ENCODE assay signal across 31 cellular contexts in the genomic region with DNA sequence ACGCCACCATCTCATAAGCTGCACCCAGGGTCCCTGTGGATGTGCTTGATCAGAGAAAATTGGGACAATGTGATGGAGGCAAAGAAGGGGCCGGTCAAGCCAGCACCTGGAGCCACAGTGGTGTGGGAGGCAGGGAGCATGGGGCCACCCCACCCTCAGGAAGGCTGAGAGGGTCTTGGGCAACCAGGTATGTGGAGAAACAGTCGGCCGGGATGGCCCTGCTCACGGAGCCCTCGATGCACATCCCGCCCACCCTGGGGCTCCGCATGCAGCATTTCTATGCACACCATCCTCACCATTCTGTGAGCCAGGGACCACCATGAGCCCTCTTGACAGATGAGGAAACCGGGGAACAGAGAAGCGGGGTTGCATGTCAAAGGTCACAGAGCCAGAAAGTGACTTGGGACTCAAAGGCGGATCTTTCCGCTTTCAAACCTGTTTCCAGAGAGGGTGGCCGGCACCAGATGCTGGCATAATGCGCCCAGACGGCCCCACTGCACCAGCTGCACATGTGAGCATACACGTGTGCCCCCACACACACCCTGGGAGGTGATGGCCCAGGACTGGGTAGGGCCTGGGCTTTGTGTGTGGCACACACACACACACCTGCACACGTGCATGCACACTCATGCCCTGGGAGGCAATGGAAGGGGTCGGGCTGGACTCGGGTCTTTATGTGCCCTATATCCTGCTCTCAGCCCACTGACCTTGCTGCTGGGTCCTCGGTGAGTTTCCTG.
"Had no signal": no experiment of that assay in that cellular context is flagged by ENCODE, and none has a peak within 500 bp of the region (broad histone marks: within the 10 kb centered on the region; RNA-seq: fewer than 3 reads in every experiment).

No MANE protein-coding gene starts in this region.

- H3K4me3 ChIP-seq: adrenal gland, body of pancreas, coronary artery, dorsolateral prefrontal cortex had no signal

- FAIRE-seq: frontal cortex, TTC549 had no signal

- DNase-seq: activated CD4-positive, alpha-beta memory T cell treated with anti-CD3 and anti-CD28 coated beads, Interleukin-2, amount 10 ng/mL, durations not matched to agents 7 days and 5 days; activated CD4-positive, alpha-beta T cell treated with anti-CD3 and anti-CD28 coated beads for 1 hour; activated CD4-positive, alpha-beta T cell treated with anti-CD3 and anti-CD28 coated beads for 4 hours; activated CD4-positive, alpha-beta T cell treated with anti-CD3 and anti-CD28 coated beads, Interleukin-2, amount 10 ng/mL, durations not matched to agents 7 days and 5 days; activated CD4-positive, alpha-beta T cell treated with anti-CD3 and anti-CD28 coated beads, Interleukin-2, amount 50 U/mL, for 4 hours; activated effector memory CD4-positive, alpha-beta T cell treated with Interleukin-2 at 50 U/mL for 16 hours; activated gamma-delta T cell treated with Interleukin-2 at 50 U/mL for 16 hours; activated naive CD4-positive, alpha-beta T cell treated with Interleukin-2 at 50 U/mL for 16 hours; activated naive CD8-positive, alpha-beta T cell treated with anti-CD3 and anti-CD28 coated beads for 36 hours; activated naive CD8-positive, alpha-beta T cell treated with anti-CD3 and anti-CD28 coated beads, Interleukin-2, amount 50 U/mL, for 24 hours; activated T-cell treated with anti-CD3 and anti-CD28 coated beads, Interleukin-2, amount 50 U/mL, for 4 hours; adrenal gland; amygdala; body of pancreas; caudate nucleus; cerebellar nuclear complex; dorsolateral prefrontal cortex; effector memory CD4-positive, alpha-beta T cell; endodermal cell; foreskin fibroblast; T-helper 1 cell; T-helper 17 cell had no signal

- H3K27ac Mint-ChIP-seq: activated CD4-positive, alpha-beta memory T cell treated with anti-CD3 and anti-CD28 coated beads, Interleukin-2, amount 10 ng/mL, durations not matched to agents 7 days and 5 days; activated CD4-positive, alpha-beta T cell treated with anti-CD3 and anti-CD28 coated beads, Interleukin-2, amount 10 ng/mL, durations not matched to agents 7 days and 5 days; activated naive CD4-positive, alpha-beta T cell treated with anti-CD3 and anti-CD28 coated beads, Interleukin-2, amount 50 U/mL, for 24 hours; activated naive CD8-positive, alpha-beta T cell treated with anti-CD3 and anti-CD28 coated beads for 36 hours; activated naive CD8-positive, alpha-beta T cell treated with anti-CD3 and anti-CD28 coated beads, Interleukin-2, amount 50 U/mL, for 24 hours; activated T-helper 17 cell treated with anti-CD3 and anti-CD28 coated beads, Interleukin-2, amount 50 U/mL, for 72 hours; dendritic cell treated with granulocyte-macrophage colony-stimulating factor and Interleukin-4, amounts not matched to agents 40 ng/mL and 50 ng/mL, for 4 days; endodermal cell; T-helper 17 cell; T-helper 2 cell treated with Interferon-gamma antibody and Interleukin-4, amounts not matched to agents 5 μg/mL and 100 μg/mL, for 36 hours; WTC11 had no signal

- H3K9me3 ChIP-seq: adrenal gland, body of pancreas had no signal

- H3K36me3 ChIP-seq: adrenal gland had no signal

- H3K36me3 Mint-ChIP-seq: activated naive CD4-positive, alpha-beta T cell treated with anti-CD3 and anti-CD28 coated beads, Interleukin-2, amount 50 U/mL, for 24 hours; activated naive CD8-positive, alpha-beta T cell treated with anti-CD3 and anti-CD28 coated beads for 36 hours; WTC11 had no signal

- H3K27ac ChIP-seq: adrenal gland, body of pancreas, coronary artery, VCaP had no signal

- H3K27me3 ChIP-seq: adrenal gland, body of pancreas, dorsolateral prefrontal cortex had no signal

- H3K4me1 Mint-ChIP-seq: activated CD4-positive, alpha-beta memory T cell treated with anti-CD3 and anti-CD28 coated beads, Interleukin-2, amount 10 ng/mL, durations not matched to agents 7 days and 5 days; activated CD4-positive, alpha-beta T cell treated with anti-CD3 and anti-CD28 coated beads, Interleukin-2, amount 10 ng/mL, durations not matched to agents 7 days and 5 days; activated naive CD4-positive, alpha-beta T cell treated with anti-CD3 and anti-CD28 coated beads, Interleukin-2, amount 50 U/mL, for 24 hours; activated naive CD8-positive, alpha-beta T cell treated with anti-CD3 and anti-CD28 coated beads for 36 hours; activated naive CD8-positive, alpha-beta T cell treated with anti-CD3 and anti-CD28 coated beads, Interleukin-2, amount 50 U/mL, for 24 hours; activated T-helper 17 cell treated with anti-CD3 and anti-CD28 coated beads, Interleukin-2, amount 50 U/mL, for 72 hours; endodermal cell; T-helper 17 cell; WTC11 had no signal

- ATAC-seq: activated naive CD8-positive, alpha-beta T cell treated with anti-CD3 and anti-CD28 coated beads, Interleukin-2, amount 50 U/mL, for 24 hours; activated T-cell treated with anti-CD3 and anti-CD28 coated beads, Interleukin-2, amount 50 U/mL, for 4 hours; activated T-helper 17 cell treated with anti-CD3 and anti-CD28 coated beads, Interleukin-2, amount 50 U/mL, for 72 hours; body of pancreas; T-helper 17 cell; WTC11 had no signal

- H3K4me3 Mint-ChIP-seq: activated CD4-positive, alpha-beta memory T cell treated with anti-CD3 and anti-CD28 coated beads, Interleukin-2, amount 10 ng/mL, durations not matched to agents 7 days and 5 days; activated CD4-positive, alpha-beta T cell treated with anti-CD3 and anti-CD28 coated beads, Interleukin-2, amount 10 ng/mL, durations not matched to agents 7 days and 5 days; activated naive CD4-positive, alpha-beta T cell treated with anti-CD3 and anti-CD28 coated beads, Interleukin-2, amount 50 U/mL, for 24 hours; activated naive CD8-positive, alpha-beta T cell treated with anti-CD3 and anti-CD28 coated beads for 36 hours; activated naive CD8-positive, alpha-beta T cell treated with anti-CD3 and anti-CD28 coated beads, Interleukin-2, amount 50 U/mL, for 24 hours; activated T-cell treated with anti-CD3 and anti-CD28 coated beads, Interleukin-2, amount 50 U/mL, for 4 hours; activated T-helper 17 cell treated with anti-CD3 and anti-CD28 coated beads, Interleukin-2, amount 50 U/mL, for 72 hours; dendritic cell treated with granulocyte-macrophage colony-stimulating factor and Interleukin-4, amounts not matched to agents 40 ng/mL and 50 ng/mL, for 4 days; endodermal cell; T-helper 17 cell; T-helper 2 cell treated with Interferon-gamma antibody and Interleukin-4, amounts not matched to agents 5 μg/mL and 100 μg/mL, for 36 hours; WTC11 had no signal

- H3K9me3 Mint-ChIP-seq: activated CD4-positive, alpha-beta memory T cell treated with anti-CD3 and anti-CD28 coated beads, Interleukin-2, amount 10 ng/mL, durations not matched to agents 7 days and 5 days; activated naive CD4-positive, alpha-beta T cell treated with anti-CD3 and anti-CD28 coated beads, Interleukin-2, amount 50 U/mL, for 24 hours; activated naive CD8-positive, alpha-beta T cell treated with anti-CD3 and anti-CD28 coated beads for 36 hours; activated naive CD8-positive, alpha-beta T cell treated with anti-CD3 and anti-CD28 coated beads, Interleukin-2, amount 50 U/mL, for 24 hours; activated T-cell treated with anti-CD3 and anti-CD28 coated beads, Interleukin-2, amount 50 U/mL, for 4 hours; activated T-helper 17 cell treated with anti-CD3 and anti-CD28 coated beads, Interleukin-2, amount 50 U/mL, for 72 hours; endodermal cell; T-helper 2 cell treated with Interferon-gamma antibody and Interleukin-4, amounts not matched to agents 5 μg/mL and 100 μg/mL, for 36 hours had no signal

- H3K27me3 Mint-ChIP-seq: activated CD4-positive, alpha-beta memory T cell treated with anti-CD3 and anti-CD28 coated beads, Interleukin-2, amount 10 ng/mL, durations not matched to agents 7 days and 5 days; activated CD4-positive, alpha-beta T cell treated with anti-CD3 and anti-CD28 coated beads, Interleukin-2, amount 10 ng/mL, durations not matched to agents 7 days and 5 days; activated naive CD4-positive, alpha-beta T cell treated with anti-CD3 and anti-CD28 coated beads, Interleukin-2, amount 50 U/mL, for 24 hours; activated naive CD8-positive, alpha-beta T cell treated with anti-CD3 and anti-CD28 coated beads for 36 hours; activated naive CD8-positive, alpha-beta T cell treated with anti-CD3 and anti-CD28 coated beads, Interleukin-2, amount 50 U/mL, for 24 hours; dendritic cell treated with granulocyte-macrophage colony-stimulating factor and Interleukin-4, amounts not matched to agents 40 ng/mL and 50 ng/mL, for 4 days; T-helper 17 cell had no signal

- H3K4me1 ChIP-seq: adrenal gland, body of pancreas had no signal
